8 cellular contexts compared by ENCODE assay signal in the genomic region with DNA sequence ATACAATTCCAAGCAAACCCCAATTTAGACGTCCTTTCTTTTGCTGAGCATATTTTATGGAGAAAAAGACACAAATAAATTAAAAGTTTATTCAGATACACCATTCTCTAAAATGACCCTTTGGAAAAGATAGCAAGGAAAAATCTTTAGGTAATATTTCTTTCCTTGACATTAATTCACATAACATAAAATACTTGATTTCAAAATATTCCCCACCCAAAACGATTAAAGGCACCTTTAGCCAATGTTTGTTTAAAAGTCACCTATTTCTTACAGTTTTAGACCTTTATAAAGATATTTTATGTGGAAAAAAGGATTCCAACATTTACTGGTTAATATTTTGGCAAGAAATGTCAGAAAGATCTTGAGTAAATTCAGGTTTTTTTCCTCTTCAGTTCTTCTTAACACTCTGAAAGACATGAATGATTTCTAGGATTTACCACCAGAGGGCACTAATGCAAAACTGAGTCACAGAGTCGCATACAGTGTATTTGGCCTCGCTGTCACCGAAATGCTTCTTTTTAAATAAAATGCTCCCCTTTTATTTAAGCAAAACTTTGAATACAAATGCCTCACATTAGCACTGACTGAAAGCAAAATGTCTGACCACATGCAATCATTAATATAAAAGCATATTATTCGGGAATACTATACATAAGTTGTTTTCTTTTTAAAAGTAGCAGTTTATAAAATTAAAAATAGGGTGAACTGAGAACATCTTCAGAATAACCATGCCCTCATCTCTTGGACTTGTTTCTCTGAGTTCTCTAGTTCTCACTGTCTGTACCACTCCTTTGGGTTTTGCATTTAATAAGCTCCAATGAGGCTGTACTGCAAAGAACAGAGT.
DNase-seq lines count a peak whose midpoint lies in the region; ATAC-seq and TF ChIP-seq lines count a peak whose summit lies in the region.

No MANE protein-coding gene starts in this region.

- peak; percentile 91 for TF ChIP-seq CTCF in RWPE1 (conservative IDR thresholded peaks at IDR 0.05; ENCODE audit: low read depth)

- no peak overlapping the region for H3K4me3 Mint-ChIP-seq in activated T-cell treated with anti-CD3 and anti-CD28 coated beads, Interleukin-2, amount 50 U/mL, for 4 hours
- H3K4me3 Mint-ChIP-seq in effector memory CD8-positive, alpha-beta T cell: no peak overlapping the region

- peak overlapping the region in 1 of 2 donors; percentile 20 for H3K27ac Mint-ChIP-seq in effector memory CD8-positive, alpha-beta T cell

- DNase-seq in activated T-cell treated with anti-CD3 and anti-CD28 coated beads, Interleukin-2, amount 50 U/mL, for 4 hours: no peak
- DNase-seq in activated T-cell treated with anti-CD3 and anti-CD28 coated beads for 4 hours (no peak), M059J (ENCODE audit: low read depth) (peak; percentile 76), RWPE1 (ENCODE audit: low spot score) (peak; percentile 55), myocyte (ENCODE audit: low read depth) (peak; percentile 80)
- DNase-seq in effector memory CD8-positive, alpha-beta T cell: no peak
- DNase-seq in activated effector memory CD4-positive, alpha-beta T cell treated with anti-CD3 and anti-CD28 coated beads, Interleukin-2, amount 50 U/mL, for 16 hours: no peak

- POLR2A ChIA-PET in RWPE1 (lab: Yijun Ruan, JAX; ENCODE audit: low non-redundant PET): no interaction called here

- CTCF ChIA-PET in RWPE1 (lab: Yijun Ruan, JAX): interaction anchor here (0.5 to 1.3 kb wide), 5 partner anchors 142 to 1475 kb away, joined by 3 to 6 read pairs (median 4); no protein-coding TSS in a partner anchor

- H3K4me1 Mint-ChIP-seq in activated T-cell treated with anti-CD3 and anti-CD28 coated beads, Interleukin-2, amount 50 U/mL, for 4 hours (ENCODE audit: low read depth): peaks cover 12% of the 10 kb centered on the region
- peaks cover 5 to 16% of the 10 kb centered on the region in 2 donors for H3K4me1 Mint-ChIP-seq in effector memory CD8-positive, alpha-beta T cell (ENCODE audit: low read depth in 2 of 2)

- ATAC-seq in activated T-cell treated with anti-CD3 and anti-CD28 coated beads, Interleukin-2, amount 50 U/mL, for 4 hours: peak; percentile 63 to 72
- ATAC-seq in effector memory CD8-positive, alpha-beta T cell (replicated peaks): peak; percentile 63
- no peak for ATAC-seq in HG03097 (IDR thresholded peaks at IDR 0.05; ENCODE audit: low FRiP score, unreplicated experiment)

- H3K9me3 Mint-ChIP-seq in activated T-cell treated with anti-CD3 and anti-CD28 coated beads, Interleukin-2, amount 50 U/mL, for 4 hours: no peaks in the 10 kb centered on the region
- H3K9me3 Mint-ChIP-seq in effector memory CD8-positive, alpha-beta T cell: no peaks in the 10 kb centered on the region

- H3K27me3 Mint-ChIP-seq in activated T-cell treated with anti-CD3 and anti-CD28 coated beads, Interleukin-2, amount 50 U/mL, for 4 hours (ENCODE audit: low read depth): peaks cover 2% of the 10 kb centered on the region
- peaks cover 0 to 12% of the 10 kb centered on the region in 2 donors for H3K27me3 Mint-ChIP-seq in effector memory CD8-positive, alpha-beta T cell

- no peaks in the 10 kb centered on the region for H3K36me3 Mint-ChIP-seq in activated T-cell treated with anti-CD3 and anti-CD28 coated beads, Interleukin-2, amount 50 U/mL, for 4 hours (ENCODE audit: insufficient read depth)
- no peaks in the 10 kb centered on the region for H3K36me3 Mint-ChIP-seq in effector memory CD8-positive, alpha-beta T cell (ENCODE audit: insufficient read depth)

- no peak overlapping the region for H3K27ac ChIP-seq in RWPE1

Comparison
In these comparisons a context has a peak if more than half of its experiments do, and no peak if none do; other contexts are left out.
1. DNase-seq: peak in M059J (single experiment), RWPE1 (single experiment) and myocyte (single experiment); none in activated T-cell treated with anti-CD3 and anti-CD28 coated beads, Interleukin-2, amount 50 U/mL, for 4 hours (single experiment), activated T-cell treated with anti-CD3 and anti-CD28 coated beads for 4 hours (single experiment), effector memory CD8-positive, alpha-beta T cell (0 of 3) and activated effector memory CD4-positive, alpha-beta T cell treated with anti-CD3 and anti-CD28 coated beads, Interleukin-2, amount 50 U/mL, for 16 hours (single experiment).